In the genomic region with DNA sequence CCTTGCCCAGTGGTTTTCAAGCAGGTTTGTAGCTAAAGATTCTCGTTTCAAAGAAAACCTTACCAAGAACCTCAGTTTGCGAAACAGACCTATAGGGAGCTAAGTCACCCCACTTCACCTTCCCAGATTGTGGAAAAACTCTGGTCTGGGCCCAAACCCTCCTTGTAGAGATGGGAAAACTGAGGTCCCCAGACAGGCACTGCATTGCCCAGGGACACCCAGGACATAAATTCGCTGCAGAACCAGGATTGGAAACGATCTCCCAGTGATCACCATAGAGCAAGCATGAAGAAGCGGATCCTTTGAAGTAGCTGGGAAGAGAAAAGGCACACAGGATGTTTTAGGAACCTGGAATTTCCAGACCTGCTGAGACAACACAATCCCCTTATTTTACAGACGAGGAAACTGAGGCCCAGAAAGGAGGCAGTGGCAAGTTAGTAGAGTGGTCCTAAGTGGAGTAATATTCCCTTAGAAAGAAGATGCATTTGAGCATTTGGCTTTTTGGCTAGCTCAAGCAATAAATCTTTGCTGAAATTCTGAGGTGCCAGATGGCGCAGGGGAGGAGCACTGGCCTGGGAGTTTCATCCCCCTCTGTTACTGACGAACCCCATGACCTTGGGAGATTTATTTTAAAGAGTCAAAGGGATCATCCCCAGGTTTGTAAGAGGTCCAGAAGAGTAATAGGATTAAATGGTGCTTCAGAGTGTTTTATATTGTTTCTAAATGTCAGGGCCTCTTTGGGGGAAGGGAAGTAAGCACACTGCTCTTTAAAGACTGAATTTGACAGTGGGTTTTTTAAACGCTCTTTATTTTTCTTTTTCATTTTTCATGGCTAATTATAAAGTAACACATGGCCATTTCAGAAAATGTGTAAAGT, we compare ENCODE assay signal across 9 cellular contexts.
DNase-seq lines count a peak whose midpoint lies in the region; ATAC-seq and TF ChIP-seq lines count a peak whose summit lies in the region.
"Had no signal": no experiment of that assay in that cellular context is flagged by ENCODE, and none has a peak within 500 bp of the region (broad histone marks: within the 10 kb centered on the region; RNA-seq: fewer than 3 reads in every experiment).

No MANE protein-coding gene starts in this region.

- no peaks in the 10 kb centered on the region for H3K9me3 ChIP-seq in MG63

- TF ChIP-seq CTCF in CD14-positive monocyte (IDR thresholded peaks at IDR 0.05), result no peak
- TF ChIP-seq CTCF in nephron progenitor cell (IDR thresholded peaks at IDR 0.05), result no peak

- H3K27me3 Mint-ChIP-seq in CD14-positive monocyte (ENCODE audit: low read depth in 3 of 3), result peaks cover 4 to 6% (median 5%) of the 10 kb centered on the region in 3 donors
- H3K27me3 Mint-ChIP-seq in nephron progenitor cell (ENCODE audit: low read depth, poor library complexity), result peaks cover 5% of the 10 kb centered on the region

- H3K4me3 ChIP-seq in MG63, result peak overlapping the region; percentile 36; the same call in 1 of the 2 replicates

- no peaks in the 10 kb centered on the region for H3K27me3 ChIP-seq in MG63

- H3K36me3 Mint-ChIP-seq in CD14-positive monocyte (no peaks in the 10 kb centered on the region), nephron progenitor cell (ENCODE audit: low read depth) (peaks cover 5% of the 10 kb centered on the region)
- H3K36me3 Mint-ChIP-seq: T-cell had no signal

- H3K36me3 ChIP-seq in MG63, result no peaks in the 10 kb centered on the region

- peaks cover 0 to 4% (median 0%) of the 10 kb centered on the region in 7 donors for H3K9me3 Mint-ChIP-seq in CD14-positive monocyte
- peaks cover 13% of the 10 kb centered on the region for H3K9me3 Mint-ChIP-seq in nephron progenitor cell
- H3K9me3 Mint-ChIP-seq: T-cell had no signal

- intact Hi-C loops in CD14-positive monocyte (cut with micrococcal nuclease), result no loop called here

- H3K4me1 Mint-ChIP-seq in CD14-positive monocyte, result peaks cover 17% of the 10 kb centered on the region
- H3K4me1 Mint-ChIP-seq in nephron progenitor cell, result peaks cover 55% of the 10 kb centered on the region

- H3K4me3 Mint-ChIP-seq in CD14-positive monocyte (peak overlapping the region; percentile 82 to 94), nephron progenitor cell (peak overlapping the region; percentile 78)

- ATAC-seq in GM18907 (IDR thresholded peaks at IDR 0.05; ENCODE audit: unreplicated experiment), result no peak
- ATAC-seq: T-cell had no signal

- DNase-seq in CD14-positive monocyte (ENCODE audit: low spot score) (no peak), MG63 (no peak), cerebellar cortex (ENCODE audit: low spot score) (peak; percentile 49), nephron progenitor cell (peak; percentile 45), NCI-H146 (lab: John Stamatoyannopoulos, UW) (no peak), GF-D8 (lab: John Stamatoyannopoulos, UW) (no peak), GM03348 (ENCODE audit: low spot score) (no peak)

- H3K27ac Mint-ChIP-seq in CD14-positive monocyte (no peak overlapping the region), nephron progenitor cell (peak overlapping the region; percentile 99)
- H3K27ac Mint-ChIP-seq: T-cell had no signal

Comparison
In these comparisons a context has a peak if more than half of its experiments do, and no peak if none do; other contexts are left out.
1. DNase-seq: peak in cerebellar cortex (single experiment) and nephron progenitor cell (single experiment); none in CD14-positive monocyte (single experiment), MG63 (single experiment), NCI-H146 (single experiment), GF-D8 (single experiment) and GM03348 (single experiment).